9 cellular contexts compared by ENCODE assay signal in the genomic region with DNA sequence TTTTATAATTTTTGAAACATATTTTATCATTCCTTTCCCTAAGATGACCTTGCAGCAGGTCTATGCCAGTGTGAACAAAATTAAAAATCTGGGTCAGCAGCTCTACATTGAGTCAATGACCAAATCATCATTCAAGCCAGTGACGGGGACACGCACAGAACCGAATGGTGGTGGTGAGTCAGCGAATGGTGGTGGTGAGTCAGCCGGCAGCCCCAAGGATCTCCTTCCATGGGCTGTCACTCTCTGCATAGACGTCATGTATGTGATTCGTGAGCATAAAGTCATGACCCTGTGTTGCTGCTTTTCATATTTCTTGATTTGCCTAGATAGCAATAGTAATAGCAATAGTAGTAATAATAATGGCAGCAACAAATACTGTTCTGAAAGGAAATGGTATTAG. TPM values are rescaled to one million over a fixed set of nuclear protein-coding genes. Genes with fewer than 3 reads are reported as not detected.
DNase-seq lines count a peak whose midpoint lies in the region; ATAC-seq and TF ChIP-seq lines count a peak whose summit lies in the region.
"Had no signal": no experiment of that assay in that cellular context is flagged by ENCODE, and none has a peak within 500 bp of the region (broad histone marks: within the 10 kb centered on the region; RNA-seq: fewer than 3 reads in every experiment).

No MANE protein-coding gene starts in this region.

- ATAC-seq in HG02884 (IDR thresholded peaks at IDR 0.05; ENCODE audit: unreplicated experiment): no peak

- TF ChIP-seq POLR2A in suprapubic skin (IDR thresholded peaks at IDR 0.05): no peak

- WGBS in suprapubic skin: 89% methylated on average over 7 of the region's 7 CpGs

- no peak for TF ChIP-seq EP300 in suprapubic skin (IDR thresholded peaks at IDR 0.05)

- peaks cover 83% of the 10 kb centered on the region for H3K36me3 ChIP-seq in suprapubic skin

- peaks cover 9% of the 10 kb centered on the region for H3K9me3 ChIP-seq in suprapubic skin

- H3K4me1 ChIP-seq in suprapubic skin: no peaks in the 10 kb centered on the region

- H3K27me3 ChIP-seq in suprapubic skin: no peaks in the 10 kb centered on the region
- H3K27me3 ChIP-seq: cardiac muscle cell had no signal

- no peak overlapping the region for H3K27ac ChIP-seq in suprapubic skin
- H3K27ac ChIP-seq in coronary artery: no peak overlapping the region
- H3K27ac ChIP-seq: cardiac muscle cell had no signal

- DNase-seq in EL: peak; percentile 94
- peak; percentile 89 for DNase-seq in LHCN-M2 (ENCODE audit: low read depth)
- DNase-seq in brain pericyte (ENCODE audit: low read depth, low spot score): peak; percentile 22
- peak; percentile 22 for DNase-seq in pulmonary artery endothelial cell (ENCODE audit: low read depth, low spot score)
- no peak for DNase-seq in suprapubic skin (ENCODE audit: low spot score in 2 of 2)
- DNase-seq in coronary artery (ENCODE audit: low spot score): no peak
- DNase-seq: Karpas-422 had no signal

- TF ChIP-seq CTCF in suprapubic skin (IDR thresholded peaks at IDR 0.05) (no peak), coronary artery (IDR thresholded peaks at IDR 0.05) (no peak)

- H3K4me3 ChIP-seq in suprapubic skin (no peak overlapping the region), coronary artery (no peak overlapping the region)
- H3K4me3 ChIP-seq: cardiac muscle cell had no signal

RNA-seq across cellular contexts. Expression of a gene that starts 26.3 kb away (rescaled TPM):
- total RNA-seq in LHCN-M2 (2014; rRNA removed): 2.5 and 3.1 TPM in 2 replicates
- 1.8 TPM for polyA plus RNA-seq in LHCN-M2 (2012)
- total RNA-seq in pulmonary artery endothelial cell: 1.7 and 1.9 TPM in 2 replicates
- total RNA-seq in suprapubic skin: 10 to 100 TPM in 3 of 4 donors, 1 to 10 TPM in 1; 9.2 to 46.0 (median 19.1) TPM

RNA-seq across cellular contexts. Expression of a gene that starts 39.3 kb away (rescaled TPM):
- total RNA-seq in LHCN-M2 (2014; rRNA removed) (161 and 225 TPM in 2 replicates), pulmonary artery endothelial cell (96.7 and 103 TPM in 2 replicates), suprapubic skin (10 to 100 TPM; 62.8 to 79.9 (median 76.4) TPM)
- polyA plus RNA-seq in LHCN-M2 (2012): 114 TPM

RNA-seq across cellular contexts. Expression of a gene that starts 42.5 kb away (rescaled TPM):
- total RNA-seq in LHCN-M2 (2014; rRNA removed): not detected in 2 replicates
- polyA plus RNA-seq in LHCN-M2 (2012): not detected
- not detected in 2 replicates for total RNA-seq in pulmonary artery endothelial cell
- not detected for total RNA-seq in suprapubic skin
- total RNA-seq: cardiac muscle cell had no signal
- polyA plus RNA-seq: cardiac muscle cell had no signal

Comparison
In these comparisons a context has a peak if more than half of its experiments do, and no peak if none do; other contexts are left out.
1. DNase-seq: peak in EL (single experiment), LHCN-M2 (single experiment), brain pericyte (single experiment) and pulmonary artery endothelial cell (single experiment); none in suprapubic skin (0 of 2) and coronary artery (single experiment).